Comparison of ENCODE assay signal across 8 cellular contexts in genomic region chr10:67520924-67521520, GRCh38.
DNase-seq lines count a peak whose midpoint lies in the region; ATAC-seq, FAIRE-seq and TF ChIP-seq lines count a peak whose summit lies in the region.

No MANE protein-coding gene starts in this region.

- no peak for TF ChIP-seq POLR2A in A549 (IDR thresholded peaks at IDR 0.05; ENCODE audit: low read length)

- peaks cover 0 to 6% of the 10 kb centered on the region in 2 donors for H3K4me1 Mint-ChIP-seq in effector memory CD8-positive, alpha-beta T cell (ENCODE audit: low read depth in 2 of 2)
- no peaks in the 10 kb centered on the region for H3K4me1 Mint-ChIP-seq in memory B cell

- H3K27me3 Mint-ChIP-seq in effector memory CD8-positive, alpha-beta T cell = peaks cover 0 to 7% of the 10 kb centered on the region in 2 donors
- H3K27me3 Mint-ChIP-seq in memory B cell = no peaks in the 10 kb centered on the region

- no peaks in the 10 kb centered on the region for H3K9me3 Mint-ChIP-seq in effector memory CD8-positive, alpha-beta T cell
- H3K9me3 Mint-ChIP-seq in memory B cell = no peaks in the 10 kb centered on the region

- 1% methylated on average over 5 of the region's 5 CpGs for WGBS in A549 (ENCODE audit: missing lambda C conversion rate)

- CTCF ChIA-PET in A549 (lab: Yijun Ruan, JAX) = interaction anchor here (0.6 to 2.0 kb wide), 13 partner anchors 10 to 595 kb away, joined by 3 to 9 read pairs (median 3); partner anchors contain the start of gene LRRTM3

- peak; percentile 91 to 93 for TF ChIP-seq RAD21 in A549 (conservative IDR thresholded peaks at IDR 0.05 in 1 of 2, IDR thresholded peaks at IDR 0.05 in 1 of 2)

- peak; percentile 93 for TF ChIP-seq CTCF in A549 (IDR thresholded peaks at IDR 0.05)

- H3K36me3 Mint-ChIP-seq in effector memory CD8-positive, alpha-beta T cell (ENCODE audit: insufficient read depth) = no peaks in the 10 kb centered on the region
- H3K36me3 Mint-ChIP-seq in memory B cell = no peaks in the 10 kb centered on the region

- H3K4me3 Mint-ChIP-seq in effector memory CD8-positive, alpha-beta T cell = no peak overlapping the region
- no peak overlapping the region for H3K4me3 Mint-ChIP-seq in memory B cell

- no peaks in the 10 kb centered on the region for H3K9me3 ChIP-seq in A549

- no peak for TF ChIP-seq EP300 in A549 (IDR thresholded peaks at IDR 0.05)

- FAIRE-seq in A549 (lab: Jason Lieb, UNC) (peak; percentile 91), urothelium cell line (lab: Jason Lieb, UNC) (no peak)

- ATAC-seq in A549 (peak; percentile 88 to 97), memory B cell (ENCODE audit: low read depth) (peak; percentile 46)
- peak; percentile 59 for ATAC-seq in effector memory CD8-positive, alpha-beta T cell (replicated peaks)

- H3K4me2 ChIP-seq in A549 = no peak overlapping the region

- no peaks in the 10 kb centered on the region for H3K27me3 ChIP-seq in H7 (ENCODE audit: control insufficient read depth, insufficient read depth, low read length)

- H3K27ac Mint-ChIP-seq in effector memory CD8-positive, alpha-beta T cell = no peak overlapping the region
- H3K27ac Mint-ChIP-seq in memory B cell = no peak overlapping the region

- no peaks in the 10 kb centered on the region for H3K36me3 ChIP-seq in H7 (replicated peaks; ENCODE audit: control insufficient read depth, insufficient read depth, low read length)

- in situ Hi-C loops in G401 (cut with HindIII; ENCODE audit: low sequenced_read_pairs) = no loop called here

- H3K4me3 ChIP-seq in A549 (no peak overlapping the region), H7 (ENCODE audit: insufficient read depth, low read depth, low read length) (no peak overlapping the region)

- H3K4me1 ChIP-seq in A549 = no peaks in the 10 kb centered on the region

- POLR2A ChIA-PET in A549 (lab: Yijun Ruan, JAX) = no interaction called here

- peak; percentile 39 to 65 for DNase-seq in A549 (ENCODE audit: low read depth in 1 of 2, low spot score in 1 of 2)
- DNase-seq in G401 (ENCODE audit: low spot score) = peak; percentile 76
- peak; percentile 48 for DNase-seq in H7
- DNase-seq in LoVo (ENCODE audit: low spot score) = peak; percentile 61
- DNase-seq in T-helper 1 cell = peak in 3 of 5 donors; percentile 2 to 33 (median 32)
- peak; percentile 7 to 19 (median 15) for DNase-seq in effector memory CD8-positive, alpha-beta T cell
- peak in 1 of 2 donors; percentile 19 for DNase-seq in memory B cell (ENCODE audit: low spot score in 2 of 2)
- peak; percentile 67 for DNase-seq in urothelium cell line (ENCODE audit: low spot score)

- no peak overlapping the region for H3K27ac ChIP-seq in A549

TF ChIP-seq in A549, 52 proteins besides CTCF, POLR2A, EP300 and RAD21:
- peak; percentile 81 for TF ChIP-seq SMC3 (IDR thresholded peaks at IDR 0.05)
- TF ChIP-seq NR3C1 (IDR thresholded peaks at IDR 0.05) = no peak
